Comparison of ENCODE assay signal across 1 cellular context in the genomic region with DNA sequence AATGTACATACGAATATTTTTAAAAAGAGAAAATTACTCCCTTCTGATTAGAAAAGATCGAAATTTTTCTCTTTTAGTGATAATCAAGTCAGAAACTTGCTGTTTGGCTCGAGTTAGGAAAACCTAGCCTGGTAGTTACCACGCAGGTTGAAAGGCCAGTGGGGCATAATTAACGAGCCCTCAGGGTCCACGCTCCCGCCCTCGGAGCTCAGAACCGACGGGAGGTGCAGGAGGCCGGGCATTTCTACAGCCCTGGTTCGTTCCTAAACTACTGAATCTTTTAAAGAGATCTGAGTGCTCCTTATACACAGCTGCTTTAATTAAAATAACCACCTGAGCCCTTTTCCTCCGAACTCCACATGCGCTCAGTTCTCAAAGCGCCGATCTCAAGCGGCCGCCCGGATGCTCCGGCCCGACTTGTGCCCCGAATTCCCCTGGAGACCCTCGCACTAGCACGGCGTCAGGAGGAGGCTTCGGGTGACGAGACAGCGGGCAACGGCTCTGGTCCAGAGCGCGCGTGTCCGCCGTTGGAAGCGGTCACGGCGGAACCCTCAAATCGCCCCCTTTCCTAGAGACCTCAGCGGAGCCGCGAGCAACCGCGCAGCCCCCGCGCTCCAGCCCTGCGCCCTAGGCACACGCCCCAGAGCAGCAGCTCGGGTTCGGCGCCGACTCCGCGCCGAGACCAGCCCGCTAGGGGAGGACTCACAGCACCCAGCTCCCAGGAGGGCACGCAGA.
TF ChIP-seq lines count a peak whose summit lies in the region.

No MANE protein-coding gene starts in this region.

TF ChIP-seq in GM23338, 12 proteins besides CTCF, POLR2A, EP300 and RAD21:
- TF ChIP-seq, protein P1, sequence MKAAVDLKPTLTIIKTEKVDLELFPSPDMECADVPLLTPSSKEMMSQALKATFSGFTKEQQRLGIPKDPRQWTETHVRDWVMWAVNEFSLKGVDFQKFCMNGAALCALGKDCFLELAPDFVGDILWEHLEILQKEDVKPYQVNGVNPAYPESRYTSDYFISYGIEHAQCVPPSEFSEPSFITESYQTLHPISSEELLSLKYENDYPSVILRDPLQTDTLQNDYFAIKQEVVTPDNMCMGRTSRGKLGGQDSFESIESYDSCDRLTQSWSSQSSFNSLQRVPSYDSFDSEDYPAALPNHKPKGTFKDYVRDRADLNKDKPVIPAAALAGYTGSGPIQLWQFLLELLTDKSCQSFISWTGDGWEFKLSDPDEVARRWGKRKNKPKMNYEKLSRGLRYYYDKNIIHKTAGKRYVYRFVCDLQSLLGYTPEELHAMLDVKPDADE (IDR thresholded peaks at IDR 0.05) = no peak
- TF ChIP-seq POLR2AphosphoS5 (IDR thresholded peaks at IDR 0.05; ENCODE audit: low read depth) = no peak
- TF ChIP-seq STAT1 (IDR thresholded peaks at IDR 0.05; ENCODE audit: unreplicated experiment) = no peak
